In genomic region chr1:3616861-3617260, GRCh38 we compare ENCODE assay signal across 5 cellular contexts. TPM values are rescaled to one million over a fixed set of nuclear protein-coding genes. Genes with fewer than 3 reads are reported as not detected.
"Had no signal": no experiment of that assay in that cellular context is flagged by ENCODE, and none has a peak within 500 bp of the region (broad histone marks: within the 10 kb centered on the region; RNA-seq: fewer than 3 reads in every experiment).

No MANE protein-coding gene starts in this region.

- H3K9me3 Mint-ChIP-seq: IgD-negative memory B cell had no signal

- H3K4me3 ChIP-seq: K562 had no signal

- H3K36me3 Mint-ChIP-seq: IgD-negative memory B cell had no signal

- H3K27ac ChIP-seq: HL-60 had no signal

- DNase-seq: IMR-90 had no signal

RNA-seq across cellular contexts. Expression of gene TP73, which starts 35.5 kb away (rescaled TPM):
- total RNA-seq: HT1080, IMR-90 had no signal
- polyA plus RNA-seq: IMR-90 had no signal
